24 cellular contexts compared by ENCODE assay signal in genomic region chr1:239647964-239648632, GRCh38.
A peak's percentile ranks its signal among the peaks of the same experiment; 100 is the strongest.
DNase-seq lines count a peak whose midpoint lies in the region; ATAC-seq and TF ChIP-seq lines count a peak whose summit lies in the region.
"Had no signal": no experiment of that assay in that cellular context is flagged by ENCODE, and none has a peak within 500 bp of the region (broad histone marks: within the 10 kb centered on the region; RNA-seq: fewer than 3 reads in every experiment).

No MANE protein-coding gene starts in this region.

- POLR2A ChIA-PET in activated CD4-positive, alpha-beta T cell treated with anti-CD3 and anti-CD28 coated beads for 36 hours (lab: Charles Lee), result no interaction called here
- POLR2A ChIA-PET in activated CD4-positive, alpha-beta T cell treated with anti-CD3 and anti-CD28 coated beads, Interleukin-2, amount 10 ng/mL, durations not matched to agents 7 days and 5 days (lab: Charles Lee), result no interaction called here
- POLR2A ChIA-PET in activated CD8-positive, alpha-beta T cell treated with anti-CD3 and anti-CD28 coated beads for 36 hours (lab: Charles Lee), result interaction anchor here (1.0 kb wide), 1 partner anchor 71 kb away, joined by 3 read pairs; no protein-coding TSS in a partner anchor

- no peaks in the 10 kb centered on the region for H3K9me3 ChIP-seq in BLaER1

- no peak for DNase-seq in activated CD4-positive, alpha-beta T cell treated with anti-CD3 and anti-CD28 coated beads for 36 hours
- DNase-seq in activated CD4-positive, alpha-beta T cell treated with anti-CD3 and anti-CD28 coated beads, Interleukin-2, amount 10 ng/mL, durations not matched to agents 7 days and 5 days, result no peak
- peak; percentile 8 for DNase-seq in activated CD8-positive, alpha-beta T cell treated with anti-CD3 and anti-CD28 coated beads for 36 hours
- DNase-seq in stimulated activated naive CD8-positive, alpha-beta T cell treated with anti-CD3 and anti-CD28 coated beads, Interleukin-15, Interleukin-2, amounts not matched to agents 100 U/mL and 50 U/mL, for 24 hours, result no peak
- DNase-seq in left colon (no peak), DMS114 treated with DMSO at 0.1 percent for 48 hours (lab: John Stamatoyannopoulos, UW; ENCODE audit: unreplicated experiment) (no peak)
- DNase-seq: 8988T; CD4-positive, alpha-beta T cell; DMS53; GM23248; H7; Karpas-422; MV-4-11; NCI-H1105; NCI-H1436 treated with DMSO at 0.1 percent for 48 hours; NCI-H187 treated with DMSO at 0.1 percent for 48 hours; NCI-H446 treated with DMSO at 0.1 percent for 48 hours; NCI-H526 treated with DMSO at 0.1 percent for 48 hours; SHP77 had no signal

- H3K4me1 ChIP-seq in BLaER1, result peaks cover 5% of the 10 kb centered on the region; the same call in 1 of the 2 replicates

- no peak overlapping the region for H3K27ac ChIP-seq in BLaER1
- H3K27ac ChIP-seq: GM23248, RWPE1 had no signal

- ATAC-seq in activated CD4-positive, alpha-beta T cell treated with anti-CD3 and anti-CD28 coated beads for 36 hours, result peak; percentile 44
- peak; percentile 86 for ATAC-seq in activated CD8-positive, alpha-beta T cell treated with anti-CD3 and anti-CD28 coated beads for 36 hours
- peak; percentile 78 for ATAC-seq in stimulated activated naive CD8-positive, alpha-beta T cell treated with anti-CD3 and anti-CD28 coated beads, Interleukin-15, Interleukin-2, amounts not matched to agents 100 U/mL and 50 U/mL, for 24 hours
- no peak for ATAC-seq in left colon
- ATAC-seq: GM12878, HepG2, Panc1 had no signal

- H3K36me3 ChIP-seq in BLaER1, result no peaks in the 10 kb centered on the region

- no peak overlapping the region for H3K4me3 ChIP-seq in BLaER1
- H3K4me3 ChIP-seq: GM12878, GM23248 had no signal

- H3K4me2 ChIP-seq in BLaER1, result peak overlapping the region; percentile 18; the same call in 1 of the 2 replicates

- H3K27me3 Mint-ChIP-seq in activated CD4-positive, alpha-beta T cell treated with anti-CD3 and anti-CD28 coated beads for 36 hours, result no peaks in the 10 kb centered on the region
- H3K27me3 Mint-ChIP-seq in activated CD4-positive, alpha-beta T cell treated with anti-CD3 and anti-CD28 coated beads, Interleukin-2, amount 10 ng/mL, durations not matched to agents 7 days and 5 days, result no peaks in the 10 kb centered on the region
- no peaks in the 10 kb centered on the region for H3K27me3 Mint-ChIP-seq in activated CD8-positive, alpha-beta T cell treated with anti-CD3 and anti-CD28 coated beads for 36 hours
- H3K27me3 Mint-ChIP-seq: CD4-positive, alpha-beta T cell had no signal

- H3K9ac ChIP-seq in BLaER1, result no peak overlapping the region
- H3K9ac ChIP-seq: GM23248 had no signal

- H4K20me1 ChIP-seq in BLaER1, result no peaks in the 10 kb centered on the region

- H3K4me1 Mint-ChIP-seq in activated CD4-positive, alpha-beta T cell treated with anti-CD3 and anti-CD28 coated beads for 36 hours, result no peaks in the 10 kb centered on the region
- H3K4me1 Mint-ChIP-seq in activated CD4-positive, alpha-beta T cell treated with anti-CD3 and anti-CD28 coated beads, Interleukin-2, amount 10 ng/mL, durations not matched to agents 7 days and 5 days, result no peaks in the 10 kb centered on the region
- no peaks in the 10 kb centered on the region for H3K4me1 Mint-ChIP-seq in activated CD8-positive, alpha-beta T cell treated with anti-CD3 and anti-CD28 coated beads for 36 hours (ENCODE audit: low read depth)

- no peak for TF ChIP-seq CTCF in activated CD8-positive, alpha-beta T cell treated with anti-CD3 and anti-CD28 coated beads for 36 hours (IDR thresholded peaks at IDR 0.05)

- H3K4me3 Mint-ChIP-seq in activated CD4-positive, alpha-beta T cell treated with anti-CD3 and anti-CD28 coated beads for 36 hours, result no peak overlapping the region
- no peak overlapping the region for H3K4me3 Mint-ChIP-seq in activated CD4-positive, alpha-beta T cell treated with anti-CD3 and anti-CD28 coated beads, Interleukin-2, amount 10 ng/mL, durations not matched to agents 7 days and 5 days
- no peak overlapping the region for H3K4me3 Mint-ChIP-seq in activated CD8-positive, alpha-beta T cell treated with anti-CD3 and anti-CD28 coated beads for 36 hours
- H3K4me3 Mint-ChIP-seq: CD4-positive, alpha-beta T cell had no signal

- CTCF ChIA-PET in activated CD4-positive, alpha-beta T cell treated with anti-CD3 and anti-CD28 coated beads for 36 hours (lab: Charles Lee), result no interaction called here
- CTCF ChIA-PET in activated CD4-positive, alpha-beta T cell treated with anti-CD3 and anti-CD28 coated beads, Interleukin-2, amount 10 ng/mL, durations not matched to agents 7 days and 5 days (lab: Charles Lee), result no interaction called here
- CTCF ChIA-PET in activated CD8-positive, alpha-beta T cell treated with anti-CD3 and anti-CD28 coated beads for 36 hours (lab: Charles Lee), result interaction anchor here (1.2 to 1.7 kb wide), 2 partner anchors 18 to 250 kb away, joined by 3 to 4 read pairs; no protein-coding TSS in a partner anchor

- H3K27ac Mint-ChIP-seq in activated CD4-positive, alpha-beta T cell treated with anti-CD3 and anti-CD28 coated beads for 36 hours, result no peak overlapping the region
- no peak overlapping the region for H3K27ac Mint-ChIP-seq in activated CD4-positive, alpha-beta T cell treated with anti-CD3 and anti-CD28 coated beads, Interleukin-2, amount 10 ng/mL, durations not matched to agents 7 days and 5 days
- H3K27ac Mint-ChIP-seq in activated CD8-positive, alpha-beta T cell treated with anti-CD3 and anti-CD28 coated beads for 36 hours, result no peak overlapping the region
- H3K27ac Mint-ChIP-seq: CD4-positive, alpha-beta T cell had no signal

- peaks cover 3% of the 10 kb centered on the region for H3K9me3 Mint-ChIP-seq in activated CD4-positive, alpha-beta T cell treated with anti-CD3 and anti-CD28 coated beads for 36 hours (ENCODE audit: low read depth)
- peaks cover 2% of the 10 kb centered on the region for H3K9me3 Mint-ChIP-seq in activated CD4-positive, alpha-beta T cell treated with anti-CD3 and anti-CD28 coated beads, Interleukin-2, amount 10 ng/mL, durations not matched to agents 7 days and 5 days
- no peaks in the 10 kb centered on the region for H3K9me3 Mint-ChIP-seq in activated CD8-positive, alpha-beta T cell treated with anti-CD3 and anti-CD28 coated beads for 36 hours
- H3K9me3 Mint-ChIP-seq: CD4-positive, alpha-beta T cell had no signal

- H3K36me3 Mint-ChIP-seq in activated CD4-positive, alpha-beta T cell treated with anti-CD3 and anti-CD28 coated beads for 36 hours (ENCODE audit: low read depth), result no peaks in the 10 kb centered on the region
- H3K36me3 Mint-ChIP-seq in activated CD4-positive, alpha-beta T cell treated with anti-CD3 and anti-CD28 coated beads, Interleukin-2, amount 10 ng/mL, durations not matched to agents 7 days and 5 days (ENCODE audit: low read depth), result no peaks in the 10 kb centered on the region
- H3K36me3 Mint-ChIP-seq in activated CD8-positive, alpha-beta T cell treated with anti-CD3 and anti-CD28 coated beads for 36 hours (ENCODE audit: low read depth), result no peaks in the 10 kb centered on the region

- no peaks in the 10 kb centered on the region for H3K27me3 ChIP-seq in BLaER1

- intact Hi-C loops in activated CD4-positive, alpha-beta T cell treated with anti-CD3 and anti-CD28 coated beads for 36 hours (cut with DNase I, micrococcal nuclease), result no loop called here
- intact Hi-C loops in activated CD8-positive, alpha-beta T cell treated with anti-CD3 and anti-CD28 coated beads for 36 hours (cut with micrococcal nuclease), result no loop called here
- intact Hi-C loops in left colon (cut with DNase I, micrococcal nuclease), result no loop called here
